In genomic region chr15:45827275-45827674, GRCh38 we compare ENCODE assay signal across 20 cellular contexts.
"Had no signal": no experiment of that assay in that cellular context is flagged by ENCODE, and none has a peak within 500 bp of the region (broad histone marks: within the 10 kb centered on the region; RNA-seq: fewer than 3 reads in every experiment).

No MANE protein-coding gene starts in this region.

- ATAC-seq: activated CD8-positive, alpha-beta T cell treated with anti-CD3 and anti-CD28 coated beads, Interleukin-2, amount 10 ng/mL, durations not matched to agents 7 days and 5 days; heart left ventricle; left lung; naive thymus-derived CD4-positive, alpha-beta T cell; stimulated activated naive CD8-positive, alpha-beta T cell treated with anti-CD3 and anti-CD28 coated beads, Interleukin-15, amount 100 ng/mL, for 72 hours had no signal

- FAIRE-seq: colon, urothelium cell line had no signal

- H3K27ac ChIP-seq: adrenal gland, ascending aorta, heart left ventricle, left lung, suprapubic skin, transverse colon had no signal

- H3K9me3 ChIP-seq: adrenal gland, ascending aorta, heart left ventricle, left lung, suprapubic skin, transverse colon had no signal

- H3K4me3 ChIP-seq: adrenal gland, ascending aorta, heart left ventricle, left lung, lung, suprapubic skin, transverse colon had no signal

- DNase-seq: activated CD4-positive, alpha-beta T cell treated with anti-CD3 and anti-CD28 coated beads for 1 hour; activated CD4-positive, alpha-beta T cell treated with anti-CD3 and anti-CD28 coated beads, Interleukin-2, amount 50 U/mL, for 1 hour; activated CD8-positive, alpha-beta T cell treated with anti-CD3 and anti-CD28 coated beads, Interleukin-2, amount 10 ng/mL, durations not matched to agents 7 days and 5 days; activated gamma-delta T cell; adrenal gland; central memory CD4-positive, alpha-beta T cell; heart left ventricle; islet precursor cell; left lung; naive thymus-derived CD4-positive, alpha-beta T cell; occipital lobe; stimulated activated CD4-positive, alpha-beta T cell treated with anti-CD3 and anti-CD28 coated beads, Interleukin-4, amount 100 ng/mL, for 4 hours; stimulated activated naive CD8-positive, alpha-beta T cell treated with anti-CD3 and anti-CD28 coated beads, Interleukin-15, amount 100 ng/mL, for 72 hours; T-helper 9 cell; transverse colon had no signal

- H3K4me1 ChIP-seq: adrenal gland, ascending aorta, heart left ventricle, left lung, suprapubic skin, transverse colon had no signal

- H3K36me3 ChIP-seq: adrenal gland, ascending aorta, heart left ventricle, left lung, suprapubic skin, transverse colon had no signal

- H3K27me3 ChIP-seq: adrenal gland, ascending aorta, suprapubic skin, transverse colon had no signal
